Comparison of ENCODE assay signal across 8 cellular contexts in genomic region chr2:96870631-96871255, GRCh38. TPM values are rescaled to one million over a fixed set of nuclear protein-coding genes. Genes with fewer than 3 reads are reported as not detected.
A peak's percentile ranks its signal among the peaks of the same experiment; 100 is the strongest.
DNase-seq lines count a peak whose midpoint lies in the region; ATAC-seq and TF ChIP-seq lines count a peak whose summit lies in the region.

No MANE protein-coding gene starts in this region.

- peaks cover 26% of the 10 kb centered on the region for H4K20me1 ChIP-seq in smooth muscle cell (ENCODE audit: low read depth)

- TF ChIP-seq CTCF in GM12865 (IDR thresholded peaks at IDR 0.05; ENCODE audit: insufficient read depth, low read depth, low read length, missing control alignments) (no peak), smooth muscle cell (IDR thresholded peaks at IDR 0.05; ENCODE audit: borderline replicate concordance, insufficient read depth, poor library complexity, severe bottlenecking) (no peak)

- H3K9me3 ChIP-seq in iPS-18c (ENCODE audit: control insufficient read depth, insufficient read depth, low read length) = no peaks in the 10 kb centered on the region
- H3K9me3 ChIP-seq in smooth muscle cell (replicated peaks; ENCODE audit: low read depth) = no peaks in the 10 kb centered on the region

- peaks cover 27% of the 10 kb centered on the region for H3K4me1 ChIP-seq in smooth muscle cell (ENCODE audit: low read depth)

- H3K27me3 ChIP-seq in smooth muscle cell (ENCODE audit: low read depth) = no peaks in the 10 kb centered on the region

- H3K4me2 ChIP-seq in smooth muscle cell = peak overlapping the region; percentile 95

- peaks cover 28% of the 10 kb centered on the region for H3F3A ChIP-seq in smooth muscle cell (ENCODE audit: low read depth)

- peak; percentile 48 for DNase-seq in GM12865 (ENCODE audit: low read depth)
- peak; percentile 63 for DNase-seq in RPMI7951 (ENCODE audit: low read depth)
- DNase-seq in amniotic epithelial cell (ENCODE audit: low read depth) = peak; percentile 39
- DNase-seq in smooth muscle cell (lab: John Stamatoyannopoulos, UW; ENCODE audit: unreplicated experiment) = no peak
- no peak for DNase-seq in H4 (ENCODE audit: low spot score)

- H3K27ac ChIP-seq in smooth muscle cell (ENCODE audit: low read depth) = peak overlapping the region; percentile 80

- H3K4me3 ChIP-seq in GM12865 (ENCODE audit: low read depth, low read length) = peak overlapping the region; percentile 85
- peak overlapping the region; percentile 91 for H3K4me3 ChIP-seq in iPS-18c (ENCODE audit: insufficient read depth, low read depth, low read length)
- H3K4me3 ChIP-seq in smooth muscle cell = peak overlapping the region; percentile 91

- H3K79me2 ChIP-seq in smooth muscle cell (ENCODE audit: low read depth) = peaks cover 43% of the 10 kb centered on the region

- WGBS in smooth muscle cell (ENCODE audit: low lambda C conversion rate) = 20% methylated on average over 13 of the region's 13 CpGs

- peak overlapping the region; percentile 94 for H3K9ac ChIP-seq in smooth muscle cell (ENCODE audit: low read depth)

- no peak overlapping the region for H2AFZ ChIP-seq in smooth muscle cell (ENCODE audit: low read depth)

- no peak for ATAC-seq in HG03571 (IDR thresholded peaks at IDR 0.05; ENCODE audit: unreplicated experiment)
- ATAC-seq in GM21423 (IDR thresholded peaks at IDR 0.05; ENCODE audit: unreplicated experiment) = no peak

- no peaks in the 10 kb centered on the region for H3K36me3 ChIP-seq in smooth muscle cell (ENCODE audit: low read depth)

RNA-seq across cellular contexts. Expression of gene SEMA4C, which starts 0.9 kb away (rescaled TPM):
- total RNA-seq in RPMI7951 (2014; rRNA removed; shearing (Covaris generic)) = 30.3 and 41.0 TPM in 2 replicates
- 41.0 and 42.0 TPM in 2 replicates for total RNA-seq in smooth muscle cell
- 39.3 and 40.7 TPM in 2 replicates for polyA plus RNA-seq in smooth muscle cell
- 15.9 and 18.0 TPM in 2 replicates for total RNA-seq in H4 (2014; rRNA removed; shearing (Covaris generic))

RNA-seq across cellular contexts. Expression of gene ANKRD39, which starts 12.9 kb away (rescaled TPM):
- 20.7 and 25.8 TPM in 2 replicates for total RNA-seq in RPMI7951 (2014; rRNA removed; shearing (Covaris generic))
- 7.9 and 9.6 TPM in 2 replicates for total RNA-seq in smooth muscle cell
- polyA plus RNA-seq in smooth muscle cell = 16.5 and 19.1 TPM in 2 replicates
- 11.0 and 17.7 TPM in 2 replicates for total RNA-seq in H4 (2014; rRNA removed; shearing (Covaris generic))

RNA-seq across cellular contexts. Expression of gene ANKRD23, which starts 26.9 kb away (rescaled TPM):
- 0.84 and 1.8 TPM in 2 replicates for total RNA-seq in RPMI7951 (2014; rRNA removed; shearing (Covaris generic))
- 1.6 and 5.6 TPM in 2 replicates for total RNA-seq in smooth muscle cell
- 1.7 and 3.5 TPM in 2 replicates for polyA plus RNA-seq in smooth muscle cell
- total RNA-seq in H4 (2014; rRNA removed; shearing (Covaris generic)) = 0.55 and 0.58 TPM in 2 replicates

RNA-seq across cellular contexts. Expression of gene CNNM3, which starts 54.7 kb away (rescaled TPM):
- 3.6 and 4.8 TPM in 2 replicates for total RNA-seq in RPMI7951 (2014; rRNA removed; shearing (Covaris generic))
- 2.4 and 3.2 TPM in 2 replicates for total RNA-seq in smooth muscle cell
- 4.8 and 5.5 TPM in 2 replicates for polyA plus RNA-seq in smooth muscle cell
- total RNA-seq in H4 (2014; rRNA removed; shearing (Covaris generic)) = 3.4 and 3.5 TPM in 2 replicates

Comparison
In these comparisons a context has a peak if more than half of its experiments do, and no peak if none do; other contexts are left out.
1. DNase-seq: peak in GM12865 (single experiment), RPMI7951 (single experiment) and amniotic epithelial cell (single experiment); none in smooth muscle cell (single experiment) and H4 (single experiment).
2. Peak in every context shown above with its lines, with median percentiles within 50 percentile points of each other: H3K4me3 ChIP-seq.